In the genomic region with DNA sequence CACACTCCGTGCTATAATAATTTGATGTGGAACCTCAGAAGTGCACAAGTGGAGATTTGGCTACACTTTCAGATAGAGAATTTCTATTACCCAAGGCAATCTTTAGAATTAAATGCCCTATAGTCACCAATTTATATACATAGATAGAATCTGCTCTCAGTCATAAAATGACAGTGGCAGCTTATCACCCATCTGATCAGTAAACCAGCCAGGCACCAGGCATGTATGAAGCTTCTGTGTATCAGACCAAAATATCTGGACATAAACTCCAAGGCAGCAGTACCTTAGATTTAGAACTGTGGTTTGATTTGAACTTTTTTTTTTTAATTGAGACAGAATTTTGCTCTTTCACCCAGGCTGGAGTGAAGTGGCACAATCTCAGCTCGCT, we compare ENCODE assay signal across 23 cellular contexts.
DNase-seq lines count a peak whose midpoint lies in the region; ATAC-seq and TF ChIP-seq lines count a peak whose summit lies in the region.
"Had no signal": no experiment of that assay in that cellular context is flagged by ENCODE, and none has a peak within 500 bp of the region (broad histone marks: within the 10 kb centered on the region; RNA-seq: fewer than 3 reads in every experiment).

No MANE protein-coding gene starts in this region.

- H3K9me3 Mint-ChIP-seq in MCF 10A (ENCODE audit: unreplicated experiment): no peaks in the 10 kb centered on the region

- no peak overlapping the region for H4K8ac ChIP-seq in mesendoderm (ENCODE audit: low read depth, low read length)

- H3K9me3 ChIP-seq in mammary epithelial cell (replicated peaks; ENCODE audit: insufficient read depth, low read length): no peaks in the 10 kb centered on the region
- H3K9me3 ChIP-seq: A549; BLaER1 treated with 17β-estradiol and CSF1 and Interleukin-3, amounts not matched to agents 10 nM and 100 nM had no signal

- H3K4me3 Mint-ChIP-seq in MCF 10A (ENCODE audit: unreplicated experiment): no peak overlapping the region
- H3K4me3 Mint-ChIP-seq: B cell; CD14-positive monocyte; CD4-positive, alpha-beta memory T cell; CD4-positive, CD25-positive, alpha-beta regulatory T cell; CD8-positive, alpha-beta memory T cell had no signal

- H3K36me3 ChIP-seq in mammary epithelial cell (ENCODE audit: insufficient read depth, low read length) (no peaks in the 10 kb centered on the region), mesendoderm (ENCODE audit: control insufficient read depth, insufficient read depth, low read length) (no peaks in the 10 kb centered on the region)
- H3K36me3 ChIP-seq: BLaER1 treated with 17β-estradiol and CSF1 and Interleukin-3, amounts not matched to agents 10 nM and 100 nM had no signal

- intact Hi-C loops in mammary epithelial cell (cut with micrococcal nuclease) (no loop called here), MCF 10A (cut with micrococcal nuclease) (no loop called here)

- H3K4ac ChIP-seq in mesendoderm (ENCODE audit: low read depth, low read length): no peak overlapping the region

- no peaks in the 10 kb centered on the region for H3K36me3 Mint-ChIP-seq in MCF 10A (ENCODE audit: insufficient read depth, unreplicated experiment)
- H3K36me3 Mint-ChIP-seq: CD14-positive monocyte; CD4-positive, alpha-beta memory T cell; CD4-positive, CD25-positive, alpha-beta regulatory T cell; CD8-positive, alpha-beta memory T cell had no signal

- no peaks in the 10 kb centered on the region for H3K79me2 ChIP-seq in mammary epithelial cell (ENCODE audit: insufficient read depth, low read length)
- H3K79me2 ChIP-seq in mesendoderm (ENCODE audit: control insufficient read depth, insufficient read depth, low read length): no peaks in the 10 kb centered on the region

- no peaks in the 10 kb centered on the region for H3K27me3 ChIP-seq in mammary epithelial cell (ENCODE audit: insufficient read depth, low read length)
- H3K27me3 ChIP-seq in mesendoderm (ENCODE audit: insufficient read depth, low read length, poor library complexity): no peaks in the 10 kb centered on the region
- H3K27me3 ChIP-seq: BLaER1 treated with 17β-estradiol and CSF1 and Interleukin-3, amounts not matched to agents 10 nM and 100 nM had no signal

- no peak for DNase-seq in mammary epithelial cell
- DNase-seq in MCF 10A (ENCODE audit: unreplicated experiment): no peak
- DNase-seq in SK-N-DZ (ENCODE audit: low spot score): peak; percentile 34
- no peak for DNase-seq in mesendoderm
- DNase-seq in HK-2 (ENCODE audit: unreplicated experiment): no peak
- DNase-seq: AML-193; CD4-positive, alpha-beta memory T cell; CD4-positive, CD25-positive, alpha-beta regulatory T cell; CD8-positive, alpha-beta memory T cell; COR-L47; DMS 273 treated with DMSO at 0.1 percent for 48 hours; DMS153; DMS53; DND-41; EL; GDM1 had no signal

- H4K5ac ChIP-seq in mesendoderm (ENCODE audit: low read length): no peak overlapping the region

- H3K4me1 Mint-ChIP-seq in MCF 10A (ENCODE audit: insufficient read depth, unreplicated experiment): peaks cover 6% of the 10 kb centered on the region
- H3K4me1 Mint-ChIP-seq: B cell; CD14-positive monocyte; CD4-positive, alpha-beta memory T cell; CD4-positive, CD25-positive, alpha-beta regulatory T cell; CD8-positive, alpha-beta memory T cell had no signal

- BruUV-seq in mammary epithelial cell (replicated peaks; lab: Mats Ljungman, UMichigan): no TSS peak
- BruUV-seq in MCF 10A (replicated peaks; lab: Mats Ljungman, UMichigan): no TSS peak

- no peak overlapping the region for H3K18ac ChIP-seq in mesendoderm (ENCODE audit: low read length)

- no peak for TF ChIP-seq CTCF in mammary epithelial cell (conservative IDR thresholded peaks at IDR 0.05 in 1 of 2, IDR thresholded peaks at IDR 0.05 in 1 of 2; ENCODE audit: extremely low read depth in 1 of 2, insufficient read depth in 1 of 2, low read depth in 1 of 2, low read length in 2 of 2)
- no peak for TF ChIP-seq CTCF in MCF 10A (IDR thresholded peaks at IDR 0.05; ENCODE audit: unreplicated experiment)
- TF ChIP-seq CTCF in C4-2B (conservative IDR thresholded peaks at IDR 0.05): no peak

- no peak overlapping the region for H2BK15ac ChIP-seq in mesendoderm (replicated peaks; ENCODE audit: low read depth)

- no peak overlapping the region for H2BK120ac ChIP-seq in mesendoderm (ENCODE audit: low read depth, low read length)

- in situ Hi-C loops in mammary epithelial cell (cut with MboI; ENCODE audit: low sequenced_read_pairs in 2 of 2): no loop called here

- H3K56ac ChIP-seq in mesendoderm (ENCODE audit: low read length): no peak overlapping the region

- H3K4me1 ChIP-seq in mammary epithelial cell (ENCODE audit: insufficient read depth, low read length) (peaks cover 17% of the 10 kb centered on the region), mesendoderm (ENCODE audit: control insufficient read depth, low read depth, low read length) (no peaks in the 10 kb centered on the region)
- H3K4me1 ChIP-seq: A549; BLaER1 treated with 17β-estradiol and CSF1 and Interleukin-3, amounts not matched to agents 10 nM and 100 nM had no signal

- POLR2A ChIA-PET in MCF 10A (lab: Yijun Ruan, JAX): no interaction called here

- CTCF ChIA-PET in mammary epithelial cell (lab: Charles Lee; ENCODE audit: low non-redundant PET): interaction anchor here (0.6 kb wide), 1 partner anchor 68 kb away, joined by 6 read pairs; no protein-coding TSS in a partner anchor
- CTCF ChIA-PET in MCF 10A (lab: Yijun Ruan, JAX): no interaction called here

- ATAC-seq in GM21381 (IDR thresholded peaks at IDR 0.05; ENCODE audit: unreplicated experiment): no peak
- ATAC-seq: A549 had no signal

- H2AK5ac ChIP-seq in mesendoderm (ENCODE audit: low read length): no peak overlapping the region

- dilution Hi-C loops in mammary epithelial cell (cut with HindIII; ENCODE audit: low sequenced_read_pairs): no loop called here

- no peak overlapping the region for H3K27ac Mint-ChIP-seq in MCF 10A (ENCODE audit: low read depth, unreplicated experiment)
- H3K27ac Mint-ChIP-seq: B cell; CD14-positive monocyte; CD4-positive, alpha-beta memory T cell; CD4-positive, CD25-positive, alpha-beta regulatory T cell; CD8-positive, alpha-beta memory T cell had no signal

- H3K9ac ChIP-seq in mammary epithelial cell (ENCODE audit: insufficient read depth, low read length): no peak overlapping the region
- no peak overlapping the region for H3K9ac ChIP-seq in mesendoderm (ENCODE audit: low read length)
- H3K9ac ChIP-seq: BLaER1 treated with 17β-estradiol and CSF1 and Interleukin-3, amounts not matched to agents 10 nM and 100 nM had no signal

- H3K27me3 Mint-ChIP-seq in MCF 10A (ENCODE audit: insufficient read depth, unreplicated experiment): no peaks in the 10 kb centered on the region
- H3K27me3 Mint-ChIP-seq: B cell had no signal

- no peak overlapping the region for H3K4me2 ChIP-seq in mammary epithelial cell (ENCODE audit: insufficient read depth, low read depth, low read length)
- no peak overlapping the region for H3K4me2 ChIP-seq in mesendoderm (ENCODE audit: low read length)
- H3K4me2 ChIP-seq: A549; BLaER1 treated with 17β-estradiol and CSF1 and Interleukin-3, amounts not matched to agents 10 nM and 100 nM had no signal

- H3K4me3 ChIP-seq in mammary epithelial cell (replicated peaks in 1 of 3; ENCODE audit: insufficient read depth in 1 of 3, low read depth in 2 of 3, low read length in 3 of 3) (no peak overlapping the region), mesendoderm (ENCODE audit: low read length) (no peak overlapping the region)
- H3K4me3 ChIP-seq: A549; BLaER1 treated with 17β-estradiol and CSF1 and Interleukin-3, amounts not matched to agents 10 nM and 100 nM; GM12878 had no signal

- H3K27ac ChIP-seq in mammary epithelial cell (ENCODE audit: insufficient read depth, low read depth, low read length): no peak overlapping the region
- H3K27ac ChIP-seq in C4-2B: peak overlapping the region; percentile 60
- H3K27ac ChIP-seq in mesendoderm (ENCODE audit: low read depth, low read length): no peak overlapping the region
- H3K27ac ChIP-seq: A549; BLaER1 treated with 17β-estradiol and CSF1 and Interleukin-3, amounts not matched to agents 10 nM and 100 nM had no signal

- H3K79me1 ChIP-seq in mesendoderm (ENCODE audit: low read length): no peaks in the 10 kb centered on the region

- peak overlapping the region; percentile 24 for H2AFZ ChIP-seq in mammary epithelial cell (ENCODE audit: low read depth, low read length)

- WGBS in mammary epithelial cell (ENCODE audit: low coverage, missing lambda C conversion rate): 100% methylated on average over 2 of the region's 2 CpGs
- no CpG with 5 or more reads among the region's 2 CpGs for WGBS in mesendoderm (ENCODE audit: extremely low coverage, insufficient coverage, low lambda C conversion rate)

- H3K23ac ChIP-seq in mesendoderm (ENCODE audit: low read length): no peak overlapping the region

- no peaks in the 10 kb centered on the region for H4K20me1 ChIP-seq in mammary epithelial cell (ENCODE audit: insufficient read depth, low read length)
- H4K20me1 ChIP-seq: BLaER1 treated with 17β-estradiol and CSF1 and Interleukin-3, amounts not matched to agents 10 nM and 100 nM had no signal

- no peak overlapping the region for H2BK5ac ChIP-seq in mesendoderm (ENCODE audit: low read length)
